Comparison of ENCODE assay signal across 8 cellular contexts in genomic region chr6:119148102-119148824, GRCh38.
DNase-seq lines count a peak whose midpoint lies in the region; ATAC-seq and TF ChIP-seq lines count a peak whose summit lies in the region.

No MANE protein-coding gene starts in this region.

- no peak for TF ChIP-seq EP300 in upper lobe of left lung (IDR thresholded peaks at IDR 0.05)

- CTCF ChIA-PET in OCI-LY7 (lab: Charles Lee; ENCODE audit: unreplicated experiment), result interaction anchor here (1.3 kb wide), 1 partner anchor 17 kb away, joined by 3 read pairs; no protein-coding TSS in a partner anchor

- H3K79me2 ChIP-seq in OCI-LY7 (ENCODE audit: insufficient read depth, low read depth, low read length), result no peaks in the 10 kb centered on the region

- no peaks in the 10 kb centered on the region for H4K20me1 ChIP-seq in OCI-LY7 (ENCODE audit: insufficient read depth, low read length)

- H3K36me3 ChIP-seq in OCI-LY7 (ENCODE audit: insufficient read depth, low read length) (no peaks in the 10 kb centered on the region), liver (ENCODE audit: control insufficient read depth in 4 of 4, insufficient read depth in 3 of 4, low read depth in 1 of 4, low read length in 3 of 4) (no peaks in the 10 kb centered on the region), upper lobe of left lung (no peaks in the 10 kb centered on the region)

- WGBS in liver, result 34% methylated on average over 5 of the region's 5 CpGs
- WGBS in upper lobe of left lung, 2 donors, result 48 to 65% methylated on average over 5 of the region's 5 CpGs

- no peak overlapping the region for H3K9ac ChIP-seq in liver (ENCODE audit: low read depth in 1 of 2, low read length in 2 of 2)

- no TSS peak for BruUV-seq in OCI-LY7 (replicated peaks; lab: Mats Ljungman, UMichigan)

- H3K27me3 ChIP-seq in liver (ENCODE audit: control insufficient read depth in 4 of 4, insufficient read depth in 4 of 4, low read length in 3 of 4), result no peaks in the 10 kb centered on the region
- no peaks in the 10 kb centered on the region for H3K27me3 ChIP-seq in upper lobe of left lung

- H3K27ac ChIP-seq in OCI-LY7 (ENCODE audit: low read depth, low read length, poor library complexity, severe bottlenecking) (no peak overlapping the region), liver (ENCODE audit: low read depth in 1 of 2, low read length in 2 of 2) (no peak overlapping the region), upper lobe of left lung (peak overlapping the region in 2 of 4 donors; percentile 52 to 55)

- H3K9me2 ChIP-seq in OCI-LY7 (ENCODE audit: insufficient read depth, low read length), result no peaks in the 10 kb centered on the region

- no peak overlapping the region for H3K4me2 ChIP-seq in OCI-LY7 (ENCODE audit: low read length)

- TF ChIP-seq CTCF in HFF-Myc (IDR thresholded peaks at IDR 0.05; ENCODE audit: low read depth, low read length, missing control alignments), result peak; percentile 61
- peak; percentile 91 for TF ChIP-seq CTCF in OCI-LY7 (conservative IDR thresholded peaks at IDR 0.05; ENCODE audit: low read length)
- TF ChIP-seq CTCF in choroid plexus epithelial cell (conservative IDR thresholded peaks at IDR 0.05; ENCODE audit: low read depth, low read length), result peak; percentile 72
- peak; percentile 77 for TF ChIP-seq CTCF in liver (IDR thresholded peaks at IDR 0.05; ENCODE audit: low read depth, low read length, missing input control)
- peak in 5 of 6 experiments; percentile 38 to 60 (median 46) for TF ChIP-seq CTCF in upper lobe of left lung (IDR thresholded peaks at IDR 0.05)

- H2AFZ ChIP-seq in OCI-LY7 (ENCODE audit: low read length), result peak overlapping the region; percentile 86; the same call in 1 of the 2 replicates

- H3K4me3 ChIP-seq in HFF-Myc (replicated peaks; ENCODE audit: low read depth, low read length) (no peak overlapping the region), OCI-LY7 (ENCODE audit: low read depth, low read length, poor library complexity, severe bottlenecking) (no peak overlapping the region), choroid plexus epithelial cell (ENCODE audit: low read depth, low read length) (no peak overlapping the region), liver (ENCODE audit: low read depth in 1 of 3, low read length in 3 of 3) (no peak overlapping the region), upper lobe of left lung (no peak overlapping the region)

- H3K4me1 ChIP-seq in OCI-LY7 (ENCODE audit: insufficient read depth, low read length, poor library complexity, severe bottlenecking), result peaks cover 6% of the 10 kb centered on the region
- peaks cover 0 to 2% (median 0%) of the 10 kb centered on the region in 4 donors for H3K4me1 ChIP-seq in liver (ENCODE audit: control insufficient read depth in 4 of 4, insufficient read depth in 4 of 4, low read length in 3 of 4)
- peaks cover 9 to 13% (median 10%) of the 10 kb centered on the region in 4 donors for H3K4me1 ChIP-seq in upper lobe of left lung

- intact Hi-C loops in OCI-LY7 (cut with micrococcal nuclease; ENCODE audit: unreplicated experiment), result loop anchor here (2.0 to 5.0 kb wide), 4 partner anchors 201 to 1229 kb away; partner anchors contain the start of gene MAN1A1

- peak; percentile 53 for DNase-seq in DMS153 treated with DMSO at 0.1 percent for 48 hours (lab: John Stamatoyannopoulos, UW; ENCODE audit: unreplicated experiment)
- DNase-seq in HFF-Myc (ENCODE audit: extremely low read depth, low read depth), result peak; percentile 77
- DNase-seq in OCI-LY7 (ENCODE audit: low spot score), result peak; percentile 51
- peak; percentile 91 for DNase-seq in choroid plexus epithelial cell (ENCODE audit: low read depth)
- DNase-seq in upper lobe of left lung, result no peak
- no peak for DNase-seq in NCI-H187 (lab: John Stamatoyannopoulos, UW)
- DNase-seq in activated naive CD4-positive, alpha-beta T cell treated with anti-CD3 and anti-CD28 coated beads, Interleukin-2, amount 50 U/mL, for 16 hours, result no peak

- H3K9me3 ChIP-seq in OCI-LY7 (ENCODE audit: low read length) (no peaks in the 10 kb centered on the region), liver (ENCODE audit: control insufficient read depth in 4 of 4, low read length in 3 of 4) (no peaks in the 10 kb centered on the region), upper lobe of left lung (no peaks in the 10 kb centered on the region)

- ATAC-seq in upper lobe of left lung (ENCODE audit: low FRiP score in 2 of 2), result peak; percentile 67 to 77

- no peak for TF ChIP-seq POLR2A in upper lobe of left lung (IDR thresholded peaks at IDR 0.05)

- POLR2A ChIA-PET in OCI-LY7 (lab: Charles Lee), result interaction anchor here (0.6 to 1.1 kb wide), 3 partner anchors 9 to 166 kb away, joined by 3 read pairs; no protein-coding TSS in a partner anchor

- TF ChIP-seq RAD21 in liver (IDR thresholded peaks at IDR 0.05), result peak; percentile 97 to 99

TF ChIP-seq in liver, 16 proteins besides CTCF, POLR2A, EP300 and RAD21:
- TF ChIP-seq YY1 (IDR thresholded peaks at IDR 0.05) (no peak), GABPA (IDR thresholded peaks at IDR 0.05 in 1 of 2, conservative IDR thresholded peaks at IDR 0.05 in 1 of 2) (no peak), HNF4A (conservative IDR thresholded peaks at IDR 0.05) (no peak), FOXA1 (IDR thresholded peaks at IDR 0.05) (no peak), ZBTB33 (IDR thresholded peaks at IDR 0.05) (no peak), NR2F2 (IDR thresholded peaks at IDR 0.05) (no peak), TAF1 (conservative IDR thresholded peaks at IDR 0.05) (no peak), FOXA2 (IDR thresholded peaks at IDR 0.05) (no peak), EGR1 (IDR thresholded peaks at IDR 0.05; ENCODE audit: low read depth in 2 of 2) (no peak), SP1 (IDR thresholded peaks at IDR 0.05) (no peak), JUND (IDR thresholded peaks at IDR 0.05) (no peak), MAX (IDR thresholded peaks at IDR 0.05) (no peak), ATF3 (IDR thresholded peaks at IDR 0.05) (no peak), REST (IDR thresholded peaks at IDR 0.05) (no peak), RXRA (IDR thresholded peaks at IDR 0.05) (no peak), HNF4G (IDR thresholded peaks at IDR 0.05) (no peak)
TF ChIP-seq in liver: peak in this region for 0.

Comparison
In these comparisons a context has a peak if more than half of its experiments do, and no peak if none do; other contexts are left out.
1. DNase-seq: peak in DMS153 treated with DMSO at 0.1 percent for 48 hours (single experiment), HFF-Myc (single experiment), OCI-LY7 (single experiment) and choroid plexus epithelial cell (single experiment); none in upper lobe of left lung (0 of 2), NCI-H187 (0 of 2) and activated naive CD4-positive, alpha-beta T cell treated with anti-CD3 and anti-CD28 coated beads, Interleukin-2, amount 50 U/mL, for 16 hours (single experiment).
2. Peak in every context shown above with its lines, with median percentiles within 50 percentile points of each other: CTCF ChIP-seq.